1 cellular context compared by ENCODE assay signal in the genomic region with DNA sequence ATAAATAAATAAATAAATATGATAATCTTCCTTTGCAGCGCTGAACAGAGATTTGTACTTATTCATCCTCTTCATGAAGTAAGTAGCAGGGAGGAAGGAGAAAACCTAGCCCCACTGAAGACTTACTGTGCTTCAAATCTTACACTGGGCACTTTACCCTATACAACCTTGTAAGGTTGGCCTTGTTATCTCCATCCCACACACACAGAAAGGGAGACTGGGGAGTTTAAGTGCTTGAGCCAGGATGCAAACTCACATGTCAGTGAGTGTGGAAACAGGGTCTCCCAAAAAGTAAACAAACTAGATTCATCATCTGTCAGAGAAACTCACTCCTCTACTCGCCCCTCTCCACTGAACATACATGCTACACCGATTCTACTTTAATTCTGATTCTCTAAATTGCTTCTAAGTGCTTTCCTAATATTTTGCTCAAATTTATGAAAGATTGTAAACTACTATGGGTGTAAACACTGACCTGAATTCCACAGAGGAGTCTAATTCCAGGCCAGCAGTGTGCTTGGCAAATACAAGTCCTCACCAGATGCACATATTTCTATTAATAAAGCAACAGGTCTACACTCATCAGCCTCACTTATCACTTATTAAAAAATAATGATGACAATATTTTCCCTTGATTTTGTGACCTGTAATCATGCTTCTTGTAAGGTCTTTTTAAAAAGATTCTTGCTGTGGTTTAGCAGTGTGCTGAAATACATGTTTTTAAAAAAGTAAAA.
TF ChIP-seq lines count a peak whose summit lies in the region.

No MANE protein-coding gene starts in this region.

TF ChIP-seq in GM23338, 12 proteins besides CTCF, POLR2A, EP300 and RAD21 (continued from another document):
- TF ChIP-seq, protein P1, sequence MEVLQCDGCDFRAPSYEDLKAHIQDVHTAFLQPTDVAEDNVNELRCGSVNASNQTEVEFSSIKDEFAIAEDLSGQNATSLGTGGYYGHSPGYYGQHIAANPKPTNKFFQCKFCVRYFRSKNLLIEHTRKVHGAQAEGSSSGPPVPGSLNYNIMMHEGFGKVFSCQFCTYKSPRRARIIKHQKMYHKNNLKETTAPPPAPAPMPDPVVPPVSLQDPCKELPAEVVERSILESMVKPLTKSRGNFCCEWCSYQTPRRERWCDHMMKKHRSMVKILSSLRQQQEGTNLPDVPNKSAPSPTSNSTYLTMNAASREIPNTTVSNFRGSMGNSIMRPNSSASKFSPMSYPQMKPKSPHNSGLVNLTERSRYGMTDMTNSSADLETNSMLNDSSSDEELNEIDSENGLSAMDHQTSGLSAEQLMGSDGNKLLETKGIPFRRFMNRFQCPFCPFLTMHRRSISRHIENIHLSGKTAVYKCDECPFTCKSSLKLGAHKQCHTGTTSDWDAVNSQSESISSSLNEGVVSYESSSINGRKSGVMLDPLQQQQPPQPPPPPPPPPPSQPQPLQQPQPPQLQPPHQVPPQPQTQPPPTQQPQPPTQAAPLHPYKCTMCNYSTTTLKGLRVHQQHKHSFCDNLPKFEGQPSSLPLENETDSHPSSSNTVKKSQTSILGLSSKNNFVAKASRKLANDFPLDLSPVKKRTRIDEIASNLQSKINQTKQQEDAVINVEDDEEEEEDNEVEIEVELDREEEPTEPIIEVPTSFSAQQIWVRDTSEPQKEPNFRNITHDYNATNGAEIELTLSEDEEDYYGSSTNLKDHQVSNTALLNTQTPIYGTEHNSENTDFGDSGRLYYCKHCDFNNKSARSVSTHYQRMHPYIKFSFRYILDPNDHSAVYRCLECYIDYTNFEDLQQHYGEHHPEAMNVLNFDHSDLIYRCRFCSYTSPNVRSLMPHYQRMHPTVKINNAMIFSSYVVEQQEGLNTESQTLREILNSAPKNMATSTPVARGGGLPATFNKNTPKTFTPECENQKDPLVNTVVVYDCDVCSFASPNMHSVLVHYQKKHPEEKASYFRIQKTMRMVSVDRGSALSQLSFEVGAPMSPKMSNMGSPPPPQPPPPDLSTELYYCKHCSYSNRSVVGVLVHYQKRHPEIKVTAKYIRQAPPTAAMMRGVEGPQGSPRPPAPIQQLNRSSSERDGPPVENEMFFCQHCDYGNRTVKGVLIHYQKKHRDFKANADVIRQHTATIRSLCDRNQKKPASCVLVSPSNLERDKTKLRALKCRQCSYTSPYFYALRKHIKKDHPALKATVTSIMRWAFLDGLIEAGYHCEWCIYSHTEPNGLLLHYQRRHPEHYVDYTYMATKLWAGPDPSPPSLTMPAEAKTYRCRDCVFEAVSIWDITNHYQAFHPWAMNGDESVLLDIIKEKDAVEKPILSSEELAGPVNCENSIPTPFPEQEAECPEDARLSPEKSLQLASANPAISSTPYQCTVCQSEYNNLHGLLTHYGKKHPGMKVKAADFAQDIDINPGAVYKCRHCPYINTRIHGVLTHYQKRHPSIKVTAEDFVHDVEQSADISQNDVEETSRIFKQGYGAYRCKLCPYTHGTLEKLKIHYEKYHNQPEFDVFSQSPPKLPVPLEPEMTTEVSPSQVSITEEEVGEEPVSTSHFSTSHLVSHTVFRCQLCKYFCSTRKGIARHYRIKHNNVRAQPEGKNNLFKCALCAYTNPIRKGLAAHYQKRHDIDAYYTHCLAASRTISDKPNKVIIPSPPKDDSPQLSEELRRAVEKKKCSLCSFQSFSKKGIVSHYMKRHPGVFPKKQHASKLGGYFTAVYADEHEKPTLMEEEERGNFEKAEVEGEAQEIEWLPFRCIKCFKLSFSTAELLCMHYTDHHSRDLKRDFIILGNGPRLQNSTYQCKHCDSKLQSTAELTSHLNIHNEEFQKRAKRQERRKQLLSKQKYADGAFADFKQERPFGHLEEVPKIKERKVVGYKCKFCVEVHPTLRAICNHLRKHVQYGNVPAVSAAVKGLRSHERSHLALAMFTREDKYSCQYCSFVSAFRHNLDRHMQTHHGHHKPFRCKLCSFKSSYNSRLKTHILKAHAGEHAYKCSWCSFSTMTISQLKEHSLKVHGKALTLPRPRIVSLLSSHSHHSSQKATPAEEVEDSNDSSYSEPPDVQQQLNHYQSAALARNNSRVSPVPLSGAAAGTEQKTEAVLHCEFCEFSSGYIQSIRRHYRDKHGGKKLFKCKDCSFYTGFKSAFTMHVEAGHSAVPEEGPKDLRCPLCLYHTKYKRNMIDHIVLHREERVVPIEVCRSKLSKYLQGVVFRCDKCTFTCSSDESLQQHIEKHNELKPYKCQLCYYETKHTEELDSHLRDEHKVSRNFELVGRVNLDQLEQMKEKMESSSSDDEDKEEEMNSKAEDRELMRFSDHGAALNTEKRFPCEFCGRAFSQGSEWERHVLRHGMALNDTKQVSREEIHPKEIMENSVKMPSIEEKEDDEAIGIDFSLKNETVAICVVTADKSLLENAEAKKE (CRISPR knock-in tag; IDR thresholded peaks at IDR 0.05), result no peak
- TF ChIP-seq CREB1 (CRISPR knock-in tag; IDR thresholded peaks at IDR 0.05; ENCODE audit: low read depth), result no peak
- TF ChIP-seq NANOG (IDR thresholded peaks at IDR 0.05; ENCODE audit: borderline replicate concordance), result no peak
- no peak for TF ChIP-seq STAT1 (IDR thresholded peaks at IDR 0.05; ENCODE audit: unreplicated experiment)
